ENCODE assay signal across 13 cellular contexts in genomic region chr1:177858222-177858894, GRCh38.
DNase-seq lines count a peak whose midpoint lies in the region; TF ChIP-seq lines count a peak whose summit lies in the region.
"Had no signal": no experiment of that assay in that cellular context is flagged by ENCODE, and none has a peak within 500 bp of the region (broad histone marks: within the 10 kb centered on the region; RNA-seq: fewer than 3 reads in every experiment).

No MANE protein-coding gene starts in this region.

- H3K27ac ChIP-seq in tibial artery (no peak overlapping the region), caudate nucleus (ENCODE audit: low read depth, low read length) (no peak overlapping the region)
- H3K27ac ChIP-seq: A549, neural progenitor cell had no signal

- intact Hi-C loops in tibial artery (cut with DNase I; ENCODE audit: low total_unique reads) = no loop called here

- no peaks in the 10 kb centered on the region for H3K36me3 ChIP-seq in tibial artery
- H3K36me3 ChIP-seq: neural progenitor cell had no signal

- H3K9me3 ChIP-seq in tibial artery = no peaks in the 10 kb centered on the region
- H3K9me3 ChIP-seq: A549, SK-N-SH had no signal

- TF ChIP-seq CTCF in fibroblast of mammary gland (conservative IDR thresholded peaks at IDR 0.05; ENCODE audit: control insufficient read depth, insufficient read depth, low read depth, low read length) (no peak), tibial artery (IDR thresholded peaks at IDR 0.05) (no peak)

- no peaks in the 10 kb centered on the region for H3K4me1 ChIP-seq in tibial artery
- H3K4me1 ChIP-seq: A549 had no signal

- H3K4me3 ChIP-seq in fibroblast of mammary gland (ENCODE audit: control insufficient read depth, low read depth, low read length) = no peak overlapping the region
- no peak overlapping the region for H3K4me3 ChIP-seq in tibial artery
- H3K4me3 ChIP-seq: A549, neural progenitor cell had no signal

- H3K27me3 ChIP-seq in tibial artery = no peaks in the 10 kb centered on the region
- H3K27me3 ChIP-seq: neural progenitor cell had no signal

- peak; percentile 50 for DNase-seq in NCI-H2107 treated with DMSO at 0.1 percent for 48 hours (lab: John Stamatoyannopoulos, UW; ENCODE audit: unreplicated experiment)
- DNase-seq in NCI-H2107 (lab: John Stamatoyannopoulos, UW) = no peak
- peak; percentile 61 for DNase-seq in NCI-H510A treated with DMSO at 0.1 percent for 48 hours (lab: John Stamatoyannopoulos, UW)
- DNase-seq in fibroblast of mammary gland (ENCODE audit: low read depth) = peak; percentile 58
- peak; percentile 20 for DNase-seq in stromal cell of bone marrow (ENCODE audit: low read depth)
- DNase-seq in tibial artery = no peak
- DNase-seq in OCI-M2 (lab: John Stamatoyannopoulos, UW; ENCODE audit: unreplicated experiment) = no peak
- DNase-seq in caudate nucleus (lab: John Stamatoyannopoulos, UW) = no peak
- DNase-seq: activated CD4-positive, alpha-beta T cell treated with anti-CD3 and anti-CD28 coated beads, Interleukin-2, amount 50 U/mL, for 4 hours; endodermal cell; SK-N-SH had no signal

Comparison
In these comparisons a context has a peak if more than half of its experiments do, and no peak if none do; other contexts are left out.
1. DNase-seq: peak in NCI-H2107 treated with DMSO at 0.1 percent for 48 hours (single experiment), NCI-H510A treated with DMSO at 0.1 percent for 48 hours (single experiment), fibroblast of mammary gland (single experiment) and stromal cell of bone marrow (single experiment); none in NCI-H2107 (single experiment), tibial artery (0 of 2), OCI-M2 (single experiment) and caudate nucleus (0 of 61).